ENCODE assay signal across 8 cellular contexts in genomic region chr4:48778431-48779094, GRCh38. TPM values are rescaled to one million over a fixed set of nuclear protein-coding genes. Genes with fewer than 3 reads are reported as not detected.
DNase-seq lines count a peak whose midpoint lies in the region; ATAC-seq and TF ChIP-seq lines count a peak whose summit lies in the region.

No MANE protein-coding gene starts in this region.

- H3K79me2 ChIP-seq in SK-N-SH (ENCODE audit: insufficient read depth) (peaks cover 56% of the 10 kb centered on the region), OCI-LY1 (ENCODE audit: insufficient read depth, low read length) (peaks cover 56% of the 10 kb centered on the region)

- no peaks in the 10 kb centered on the region for H3K27me3 ChIP-seq in SK-N-SH (ENCODE audit: insufficient read depth)
- H3K27me3 ChIP-seq in OCI-LY1 (ENCODE audit: insufficient read depth, low read length): no peaks in the 10 kb centered on the region
- H3K27me3 ChIP-seq in dorsolateral prefrontal cortex: no peaks in the 10 kb centered on the region
- no peaks in the 10 kb centered on the region for H3K27me3 ChIP-seq in naive thymus-derived CD4-positive, alpha-beta T cell (ENCODE audit: control insufficient read depth in 2 of 2, insufficient read depth in 2 of 2, low read length in 2 of 2)

- peaks cover 0 to 1% (median 0%) of the 10 kb centered on the region in 11 donors for H3K9me3 Mint-ChIP-seq in naive thymus-derived CD4-positive, alpha-beta T cell

- peak overlapping the region; percentile 87 for H3K4me2 ChIP-seq in SK-N-SH
- peak overlapping the region; percentile 100 for H3K4me2 ChIP-seq in OCI-LY1 (ENCODE audit: low read length)

- intact Hi-C loops in dorsolateral prefrontal cortex (cut with DNase I): loop anchor here (2.0 to 10.0 kb wide), 7 partner anchors 52 to 436 kb away; partner anchors contain the start of genes OCIAD1 (in 1 of the 2), OCIAD2 (in 1 of the 2) and SLAIN2 (in 1 of the 2)
- intact Hi-C loops in naive thymus-derived CD4-positive, alpha-beta T cell (cut with micrococcal nuclease): loop anchor here (1.0 to 10.0 kb wide), 6 partner anchors 26 to 648 kb away; no protein-coding TSS in a partner anchor

- H3K9me2 ChIP-seq in SK-N-SH (no peaks in the 10 kb centered on the region), OCI-LY1 (ENCODE audit: low read depth, low read length) (no peaks in the 10 kb centered on the region)

- H3K9ac ChIP-seq in SK-N-SH (peak overlapping the region; percentile 92), OCI-LY1 (ENCODE audit: low read length) (peak overlapping the region; percentile 86)

- H3K27ac Mint-ChIP-seq in naive thymus-derived CD4-positive, alpha-beta T cell: peak overlapping the region; percentile 65 to 92 (median 86)

- H3K9me3 ChIP-seq in SK-N-SH (no peaks in the 10 kb centered on the region), OCI-LY1 (ENCODE audit: low read length) (no peaks in the 10 kb centered on the region)
- H3K9me3 ChIP-seq in naive thymus-derived CD4-positive, alpha-beta T cell (ENCODE audit: control insufficient read depth in 2 of 3, low read length in 3 of 3): no peaks in the 10 kb centered on the region

- peak overlapping the region; percentile 76 to 96 (median 89) for H3K4me3 Mint-ChIP-seq in naive thymus-derived CD4-positive, alpha-beta T cell

- no peaks in the 10 kb centered on the region for H3K36me3 ChIP-seq in SK-N-SH (replicated peaks in 1 of 2; ENCODE audit: control insufficient read depth in 1 of 2, insufficient read depth in 2 of 2, low read length in 1 of 2)
- H3K36me3 ChIP-seq in OCI-LY1 (ENCODE audit: insufficient read depth, low read length): no peaks in the 10 kb centered on the region; the same call in 1 of the 2 replicates
- H3K36me3 ChIP-seq in naive thymus-derived CD4-positive, alpha-beta T cell (ENCODE audit: control insufficient read depth in 2 of 3, insufficient read depth in 3 of 3, low read length in 3 of 3): peaks cover 0 to 4% (median 0%) of the 10 kb centered on the region in 3 experiments

- peaks cover 0 to 2% (median 0%) of the 10 kb centered on the region in 5 donors for H3K36me3 Mint-ChIP-seq in naive thymus-derived CD4-positive, alpha-beta T cell

- 0 out of 2 replicates have a peak overlapping the region, but pooled peaks have one; percentile 72 for H2AFZ ChIP-seq in SK-N-SH (ENCODE audit: low read depth)
- H2AFZ ChIP-seq in OCI-LY1 (ENCODE audit: low read length): no peak overlapping the region

- H3K4me1 ChIP-seq in SK-N-SH (ENCODE audit: control insufficient read depth in 1 of 2, insufficient read depth in 2 of 2, low read depth in 1 of 2, low read length in 1 of 2) (peaks cover 16 to 17% of the 10 kb centered on the region in 2 experiments; a peak in 3 of 4 replicates), OCI-LY1 (ENCODE audit: insufficient read depth, low read length, severe bottlenecking) (peaks cover 60% of the 10 kb centered on the region)
- H3K4me1 ChIP-seq in naive thymus-derived CD4-positive, alpha-beta T cell (ENCODE audit: control insufficient read depth in 2 of 2, insufficient read depth in 2 of 2, low read length in 2 of 2): peaks cover 21 to 23% of the 10 kb centered on the region in 2 donors

- WGBS in SK-N-SH (ENCODE audit: low lambda C conversion rate): 2% methylated on average over 8 of the region's 8 CpGs

- H4K20me1 ChIP-seq in SK-N-SH (ENCODE audit: insufficient read depth): peaks cover 26% of the 10 kb centered on the region
- H4K20me1 ChIP-seq in OCI-LY1 (ENCODE audit: insufficient read depth, low read length): no peaks in the 10 kb centered on the region

- peak overlapping the region; percentile 90 to 92 for H3K4me3 ChIP-seq in SK-N-SH (ENCODE audit: low read depth in 2 of 2, low read length in 1 of 2)
- peak overlapping the region; percentile 82 for H3K4me3 ChIP-seq in OCI-LY1 (ENCODE audit: low read depth, low read length, poor library complexity, severe bottlenecking)
- peak overlapping the region; percentile 62 to 98 (median 93) for H3K4me3 ChIP-seq in dorsolateral prefrontal cortex
- H3K4me3 ChIP-seq in naive thymus-derived CD4-positive, alpha-beta T cell (ENCODE audit: low read length): peak overlapping the region; percentile 80

- TF ChIP-seq CTCF in SK-N-SH (IDR thresholded peaks at IDR 0.05) (no peak), OCI-LY1 (IDR thresholded peaks at IDR 0.05; ENCODE audit: low read length) (no peak), dorsolateral prefrontal cortex (IDR thresholded peaks at IDR 0.05 in 54 of 56, conservative IDR thresholded peaks at IDR 0.05 in 2 of 56; ENCODE audit: low read depth in 1 of 56, partially characterized antibody in 56 of 56) (no peak)

- CTCF ChIA-PET in SK-N-SH (lab: Yijun Ruan, JAX): interaction anchor here (0.6 to 5.0 kb wide), 6 partner anchors 9 to 201 kb away, joined by 3 to 32 read pairs (median 3); no protein-coding TSS in a partner anchor
- CTCF ChIA-PET in naive thymus-derived CD4-positive, alpha-beta T cell (lab: Charles Lee): interaction anchor here (4.3 kb wide), 1 partner anchor 200 kb away, joined by 23 read pairs; no protein-coding TSS in a partner anchor

- peaks cover 10% of the 10 kb centered on the region for H3F3A ChIP-seq in SK-N-SH (replicated peaks; ENCODE audit: insufficient read depth)
- peaks cover 7% of the 10 kb centered on the region; the same call in 1 of the 2 replicates for H3F3A ChIP-seq in OCI-LY1 (ENCODE audit: insufficient read depth, low read length)

- H3K27ac ChIP-seq in SK-N-SH (ENCODE audit: low read depth in 2 of 2, low read length in 1 of 2) (peak overlapping the region; percentile 93 to 94), OCI-LY1 (ENCODE audit: low read depth, low read length, poor library complexity, severe bottlenecking) (peak overlapping the region; percentile 75), dorsolateral prefrontal cortex (peak overlapping the region; percentile 48 to 99 (median 96))
- H3K27ac ChIP-seq in naive thymus-derived CD4-positive, alpha-beta T cell (ENCODE audit: low read depth, low read length): peak overlapping the region; percentile 89

- DNase-seq in SK-N-SH: peak; percentile 6
- no peak for DNase-seq in dorsolateral prefrontal cortex
- peak in 4 of 9 donors; percentile 2 to 59 (median 22) for DNase-seq in naive thymus-derived CD4-positive, alpha-beta T cell
- no peak for DNase-seq in NCI-H2029 (lab: John Stamatoyannopoulos, UW)

- POLR2A ChIA-PET in SK-N-SH (lab: Yijun Ruan, JAX): no interaction called here
- POLR2A ChIA-PET in naive thymus-derived CD4-positive, alpha-beta T cell (lab: Charles Lee): interaction anchor here (0.6 to 1.5 kb wide), 8 partner anchors 9 to 437 kb away, joined by 3 to 5 read pairs (median 4); partner anchors contain the start of genes OCIAD2 and SLAIN2

- TF ChIP-seq RAD21 in SK-N-SH (IDR thresholded peaks at IDR 0.05; ENCODE audit: low read length): no peak

- ATAC-seq in SK-N-SH treated with all-trans-retinoic acid at 6 μM for 48 hours: no peak
- no peak for ATAC-seq in naive thymus-derived CD4-positive, alpha-beta T cell
- ATAC-seq in HG03432 (IDR thresholded peaks at IDR 0.05; ENCODE audit: unreplicated experiment): no peak
- no peak for ATAC-seq in GM21367 (IDR thresholded peaks at IDR 0.05; ENCODE audit: unreplicated experiment)

- H3K4me1 Mint-ChIP-seq in naive thymus-derived CD4-positive, alpha-beta T cell: peaks cover 37 to 63% (median 58%) of the 10 kb centered on the region in 7 donors

- no peak for TF ChIP-seq EP300 in SK-N-SH (IDR thresholded peaks at IDR 0.05; ENCODE audit: borderline replicate concordance in 1 of 2, low read depth in 1 of 2, low read length in 1 of 2)

- no peaks in the 10 kb centered on the region for H3K27me3 Mint-ChIP-seq in naive thymus-derived CD4-positive, alpha-beta T cell

TF ChIP-seq in SK-N-SH, 30 proteins besides CTCF, POLR2A, EP300 and RAD21:
- no peak for TF ChIP-seq GABPA (IDR thresholded peaks at IDR 0.05; ENCODE audit: low read depth)
- peak; percentile 49; the same call in 1 of the 2 replicates for TF ChIP-seq MXI1 (IDR thresholded peaks at IDR 0.05; ENCODE audit: low read depth, low read length)

TF ChIP-seq in SK-N-SH treated with all-trans-retinoic acid at 6 μM for 48 hours, 23 proteins besides CTCF, POLR2A, EP300 and RAD21 (continues in another document):
- TF ChIP-seq ZNF565 (CRISPR knock-in tag; conservative IDR thresholded peaks at IDR 0.05; ENCODE audit: low read depth): no peak
- TF ChIP-seq TCF4 (CRISPR knock-in tag; IDR thresholded peaks at IDR 0.05; ENCODE audit: borderline replicate concordance): no peak
- TF ChIP-seq TSHZ2 (CRISPR knock-in tag; IDR thresholded peaks at IDR 0.05): no peak

RNA-seq across cellular contexts. Expression of gene FRYL, which starts 1.5 kb away (rescaled TPM):
- 8.2 and 10.2 TPM in 2 replicates for polyA plus RNA-seq in SK-N-SH (2012; rRNA removed)
- polyA plus RNA-seq in SK-N-SH (2012; cell fraction: cytosol; rRNA removed): 9.2 and 9.3 TPM in 2 replicates
- polyA plus RNA-seq in SK-N-SH (2012; cell fraction: nucleus; rRNA removed): 12.3 and 30.0 TPM in 2 replicates
- total RNA-seq in dorsolateral prefrontal cortex: 100 to 1,000 TPM in 104 of 120 experiments, 10 to 100 TPM in 16; 57.6 to 345 (median 151) TPM
- total RNA-seq in naive thymus-derived CD4-positive, alpha-beta T cell: 100 to 1,000 TPM in 4 of 5 experiments, 10 to 100 TPM in 1; 89.5 to 126 (median 112) TPM
- 10 to 100 TPM; 25.4 to 44.1 TPM for polyA plus RNA-seq in naive thymus-derived CD4-positive, alpha-beta T cell

RNA-seq across cellular contexts. Expression of gene OCIAD1, which starts 52.3 kb away (rescaled TPM):
- polyA plus RNA-seq in SK-N-SH (2012; rRNA removed): 113 and 153 TPM in 2 replicates
- 166 and 211 TPM in 2 replicates for polyA plus RNA-seq in SK-N-SH (2012; cell fraction: cytosol; rRNA removed)
- 50.8 and 87.1 TPM in 2 replicates for polyA plus RNA-seq in SK-N-SH (2012; cell fraction: nucleus; rRNA removed)
- total RNA-seq in dorsolateral prefrontal cortex: 100 to 1,000 TPM; 135 to 352 (median 263) TPM
- total RNA-seq in naive thymus-derived CD4-positive, alpha-beta T cell: 100 to 1,000 TPM in 3 of 5 experiments, 10 to 100 TPM in 2; 85.6 to 128 (median 102) TPM
- polyA plus RNA-seq in naive thymus-derived CD4-positive, alpha-beta T cell: 100 to 1,000 TPM; 205 to 248 TPM
